In the genomic region with DNA sequence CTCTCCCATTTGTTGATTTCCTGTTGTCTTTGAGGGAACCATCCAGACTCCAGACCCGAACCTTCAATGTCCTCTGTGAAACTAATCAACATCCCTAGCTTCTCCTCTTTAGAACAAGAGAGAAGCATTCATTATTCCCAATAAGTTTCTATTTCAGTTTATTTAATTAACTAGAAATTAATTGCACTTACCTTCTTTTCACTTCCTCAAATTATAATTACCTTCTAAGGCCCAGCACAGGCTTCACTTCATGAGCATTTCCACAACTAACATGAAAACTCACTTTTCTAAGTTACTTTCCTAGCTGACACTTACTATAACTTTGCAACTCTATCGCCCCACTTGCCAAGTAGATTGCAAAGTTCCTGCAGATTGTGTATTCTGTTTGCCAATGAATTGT, we compare ENCODE assay signal across 9 cellular contexts.
"Had no signal": no experiment of that assay in that cellular context is flagged by ENCODE, and none has a peak within 500 bp of the region (broad histone marks: within the 10 kb centered on the region; RNA-seq: fewer than 3 reads in every experiment).

No MANE protein-coding gene starts in this region.

- H3K4me2 ChIP-seq: KMS-11 had no signal

- H3K4me1 ChIP-seq: HAP-1 had no signal

- H3K9me3 ChIP-seq: HAP-1 had no signal

- H2AFZ ChIP-seq: GM23248 had no signal

- H3K36me3 ChIP-seq: HAP-1 had no signal

- H3K4me3 ChIP-seq: GM23248, HAP-1 had no signal

- FAIRE-seq: HepG2 had no signal

- ATAC-seq: HCT116, HepG2 had no signal

- H3K9ac ChIP-seq: GM23248, KMS-11 had no signal

- DNase-seq: GM23248, GOT3, H7, KBM-7 had no signal

- H3K27ac ChIP-seq: GM23248, HL-60, KMS-11 had no signal
